In genomic region chr1:184553845-184554244, GRCh38 we compare ENCODE assay signal across 17 cellular contexts.
DNase-seq lines count a peak whose midpoint lies in the region; ATAC-seq, FAIRE-seq and TF ChIP-seq lines count a peak whose summit lies in the region.
"Had no signal": no experiment of that assay in that cellular context is flagged by ENCODE, and none has a peak within 500 bp of the region (broad histone marks: within the 10 kb centered on the region; RNA-seq: fewer than 3 reads in every experiment).

No MANE protein-coding gene starts in this region.

- no peaks in the 10 kb centered on the region for H3K36me3 Mint-ChIP-seq in activated CD4-positive, alpha-beta T cell treated with anti-CD3 and anti-CD28 coated beads, Interleukin-2, amount 10 ng/mL, durations not matched to agents 7 days and 5 days (ENCODE audit: low read depth)
- H3K36me3 Mint-ChIP-seq: CD14-positive monocyte; CD4-positive, alpha-beta memory T cell had no signal

- peak; percentile 30 for DNase-seq in A673 (ENCODE audit: low spot score)
- peak; percentile 61 for DNase-seq in endothelial cell of umbilical vein (ENCODE audit: low read depth, low spot score)
- DNase-seq in psoas muscle = no peak
- no peak for DNase-seq in activated CD4-positive, alpha-beta T cell treated with anti-CD3 and anti-CD28 coated beads, Interleukin-2, amount 10 ng/mL, durations not matched to agents 7 days and 5 days
- no peak for DNase-seq in right cardiac atrium
- no peak for DNase-seq in NCI-H1694 (lab: John Stamatoyannopoulos, UW)
- DNase-seq: Calu3; CD4-positive, alpha-beta memory T cell; GM23248 had no signal

- H3K4me1 Mint-ChIP-seq in activated CD4-positive, alpha-beta T cell treated with anti-CD3 and anti-CD28 coated beads, Interleukin-2, amount 10 ng/mL, durations not matched to agents 7 days and 5 days = no peaks in the 10 kb centered on the region
- H3K4me1 Mint-ChIP-seq: CD14-positive monocyte; CD4-positive, alpha-beta memory T cell had no signal

- H3K36me3 ChIP-seq in A673 (ENCODE audit: insufficient read depth, low read length, poor library complexity, severe bottlenecking) = no peaks in the 10 kb centered on the region
- no peaks in the 10 kb centered on the region for H3K36me3 ChIP-seq in HEK293 (ENCODE audit: control insufficient read depth in 2 of 2, insufficient read depth in 1 of 2, low read length in 2 of 2)
- no peaks in the 10 kb centered on the region for H3K36me3 ChIP-seq in endothelial cell of umbilical vein (ENCODE audit: control insufficient read depth in 2 of 2, extremely low read depth in 1 of 2, insufficient read depth in 2 of 2, low read length in 2 of 2)
- H3K36me3 ChIP-seq in psoas muscle (ENCODE audit: insufficient read depth in 1 of 2, low read depth in 1 of 2) = no peaks in the 10 kb centered on the region
- H3K36me3 ChIP-seq: BLaER1, HAP-1 had no signal

- TF ChIP-seq POLR2A in endothelial cell of umbilical vein (IDR thresholded peaks at IDR 0.05; ENCODE audit: low read depth, low read length) = no peak

- ATAC-seq in psoas muscle = no peak
- ATAC-seq in right cardiac atrium = no peak

- intact Hi-C loops in A673 (cut with micrococcal nuclease; ENCODE audit: unreplicated experiment) = loop anchor here (5.0 kb wide), 1 partner anchor 52 kb away; no protein-coding TSS in a partner anchor
- intact Hi-C loops in endothelial cell of umbilical vein (cut with micrococcal nuclease) = loop anchor here (5.0 to 10.0 kb wide), 2 partner anchors 252 to 569 kb away; no protein-coding TSS in a partner anchor
- intact Hi-C loops in psoas muscle (cut with DNase I) = no loop called here
- intact Hi-C loops in right cardiac atrium (cut with DNase I) = no loop called here

- H3K4me1 ChIP-seq in A673 (ENCODE audit: insufficient read depth, low read length, poor library complexity, severe bottlenecking) (peaks cover 7% of the 10 kb centered on the region), HEK293 (ENCODE audit: control insufficient read depth, insufficient read depth, low read length) (no peaks in the 10 kb centered on the region; the same call in none of the 2 replicates), endothelial cell of umbilical vein (ENCODE audit: control insufficient read depth, extremely low read depth, insufficient read depth, low read length) (no peaks in the 10 kb centered on the region), psoas muscle (peaks cover 33% of the 10 kb centered on the region), right cardiac atrium (ENCODE audit: control insufficient read depth, insufficient read depth, low read length) (peaks cover 6% of the 10 kb centered on the region)
- H3K4me1 ChIP-seq: BLaER1 had no signal

- no peaks in the 10 kb centered on the region for H3K9me1 ChIP-seq in endothelial cell of umbilical vein (replicated peaks; ENCODE audit: control insufficient read depth, extremely low read depth, insufficient read depth, low read length)

- H3K27ac Mint-ChIP-seq in activated CD4-positive, alpha-beta T cell treated with anti-CD3 and anti-CD28 coated beads, Interleukin-2, amount 10 ng/mL, durations not matched to agents 7 days and 5 days = no peak overlapping the region
- H3K27ac Mint-ChIP-seq: CD14-positive monocyte; CD4-positive, alpha-beta memory T cell had no signal

- H3K4me3 ChIP-seq in A673 (ENCODE audit: low read depth, low read length, poor library complexity, severe bottlenecking) = no peak overlapping the region
- no peak overlapping the region for H3K4me3 ChIP-seq in HEK293 (ENCODE audit: low read depth, low read length)
- no peak overlapping the region for H3K4me3 ChIP-seq in endothelial cell of umbilical vein (replicated peaks in 1 of 3; ENCODE audit: insufficient read depth in 1 of 3, low read depth in 1 of 3, low read length in 3 of 3)
- H3K4me3 ChIP-seq in psoas muscle = no peak overlapping the region
- no peak overlapping the region for H3K4me3 ChIP-seq in right cardiac atrium (ENCODE audit: low read length)
- H3K4me3 ChIP-seq: BLaER1, GM23248, HAP-1 had no signal

- peaks cover 3% of the 10 kb centered on the region for H3K9me3 Mint-ChIP-seq in activated CD4-positive, alpha-beta T cell treated with anti-CD3 and anti-CD28 coated beads, Interleukin-2, amount 10 ng/mL, durations not matched to agents 7 days and 5 days

- POLR2A ChIA-PET in A673 (lab: Charles Lee; ENCODE audit: low non-redundant PET) (no interaction called here), HEK293 (lab: Yijun Ruan, JAX) (no interaction called here), endothelial cell of umbilical vein (lab: Charles Lee) (no interaction called here)
- POLR2A ChIA-PET in activated CD4-positive, alpha-beta T cell treated with anti-CD3 and anti-CD28 coated beads, Interleukin-2, amount 10 ng/mL, durations not matched to agents 7 days and 5 days (lab: Charles Lee) = no interaction called here

- FAIRE-seq in endothelial cell of umbilical vein (lab: Jason Lieb, UNC) = no peak
- FAIRE-seq: A204.1, G401.6, GM12891 had no signal

- H3K9me3 ChIP-seq in A673 (ENCODE audit: low read depth, low read length, poor library complexity, severe bottlenecking) (no peaks in the 10 kb centered on the region), HEK293 (ENCODE audit: control insufficient read depth, insufficient read depth, low read depth, low read length) (no peaks in the 10 kb centered on the region), endothelial cell of umbilical vein (replicated peaks; ENCODE audit: control insufficient read depth, insufficient read depth, low read length) (no peaks in the 10 kb centered on the region), psoas muscle (no peaks in the 10 kb centered on the region), right cardiac atrium (ENCODE audit: control insufficient read depth, low read length) (no peaks in the 10 kb centered on the region)
- H3K9me3 ChIP-seq: HAP-1 had no signal

- dilution Hi-C loops in endothelial cell of umbilical vein (cut with MboI; ENCODE audit: extremely low pct_ligation_motif_present, low sequenced_read_pairs) = no loop called here

- no peak for TF ChIP-seq CTCF in A673 (conservative IDR thresholded peaks at IDR 0.05; ENCODE audit: low read depth, low read length)
- TF ChIP-seq CTCF in HEK293 (tag by site-specific recombination; IDR thresholded peaks at IDR 0.05) = no peak
- TF ChIP-seq CTCF in endothelial cell of umbilical vein (IDR thresholded peaks at IDR 0.05; ENCODE audit: extremely low read depth in 1 of 2, insufficient read depth in 1 of 2, low read depth in 1 of 2, low read length in 2 of 2) = no peak
- TF ChIP-seq CTCF in psoas muscle (IDR thresholded peaks at IDR 0.05) = no peak

- H3K27ac ChIP-seq in A673 (ENCODE audit: low read depth, low read length, poor library complexity, severe bottlenecking) (no peak overlapping the region), HEK293 (ENCODE audit: extremely low read depth, low read depth, low read length) (no peak overlapping the region), endothelial cell of umbilical vein (ENCODE audit: insufficient read depth, low read depth, low read length) (no peak overlapping the region), psoas muscle (peak overlapping the region; percentile 93), right cardiac atrium (ENCODE audit: low read length) (no peak overlapping the region)
- H3K27ac ChIP-seq: BLaER1, GM23248, HL-60 had no signal

- no peak overlapping the region for H2AFZ ChIP-seq in endothelial cell of umbilical vein (ENCODE audit: low read depth, low read length)
- H2AFZ ChIP-seq: GM23248 had no signal

- H3K79me2 ChIP-seq in endothelial cell of umbilical vein (ENCODE audit: control insufficient read depth, insufficient read depth, low read length) = no peaks in the 10 kb centered on the region

- no peak overlapping the region for H3K4me2 ChIP-seq in endothelial cell of umbilical vein (ENCODE audit: insufficient read depth, low read length)
- H3K4me2 ChIP-seq: BLaER1 had no signal

- peaks cover 6% of the 10 kb centered on the region for H3K27me3 Mint-ChIP-seq in activated CD4-positive, alpha-beta T cell treated with anti-CD3 and anti-CD28 coated beads, Interleukin-2, amount 10 ng/mL, durations not matched to agents 7 days and 5 days

- H4K20me1 ChIP-seq in endothelial cell of umbilical vein (replicated peaks; ENCODE audit: control insufficient read depth, extremely low read depth, insufficient read depth, low read length) = no peaks in the 10 kb centered on the region
- H4K20me1 ChIP-seq: BLaER1 had no signal

- H3K4me3 Mint-ChIP-seq in activated CD4-positive, alpha-beta T cell treated with anti-CD3 and anti-CD28 coated beads, Interleukin-2, amount 10 ng/mL, durations not matched to agents 7 days and 5 days = no peak overlapping the region
- H3K4me3 Mint-ChIP-seq: CD14-positive monocyte; CD4-positive, alpha-beta memory T cell had no signal

- H3K27me3 ChIP-seq in A673 (replicated peaks; ENCODE audit: insufficient read depth, low read depth, low read length, poor library complexity) (no peaks in the 10 kb centered on the region), endothelial cell of umbilical vein (ENCODE audit: control insufficient read depth in 2 of 2, insufficient read depth in 2 of 2, low read length in 2 of 2) (no peaks in the 10 kb centered on the region), psoas muscle (ENCODE audit: insufficient read depth in 3 of 3, low read length in 2 of 3) (no peaks in the 10 kb centered on the region), right cardiac atrium (ENCODE audit: control insufficient read depth, insufficient read depth) (no peaks in the 10 kb centered on the region)
- H3K27me3 ChIP-seq: BLaER1 had no signal

- no peak overlapping the region for H3K9ac ChIP-seq in endothelial cell of umbilical vein (replicated peaks; ENCODE audit: extremely low read depth, insufficient read depth, low read length)
- H3K9ac ChIP-seq: BLaER1, GM23248 had no signal

- no TSS peak for BruUV-seq in A673 (replicated peaks; lab: Mats Ljungman, UMichigan)
- BruUV-seq in endothelial cell of umbilical vein (replicated peaks; lab: Mats Ljungman, UMichigan) = no TSS peak

- CTCF ChIA-PET in A673 (lab: Charles Lee) = no interaction called here
- CTCF ChIA-PET in HEK293 (lab: Yijun Ruan, JAX) = no interaction called here
- CTCF ChIA-PET in endothelial cell of umbilical vein (lab: Charles Lee) = no interaction called here
- CTCF ChIA-PET in activated CD4-positive, alpha-beta T cell treated with anti-CD3 and anti-CD28 coated beads, Interleukin-2, amount 10 ng/mL, durations not matched to agents 7 days and 5 days (lab: Charles Lee) = no interaction called here

- 47 to 51% (median 51%) methylated on average over 2 of the region's 2 CpGs for WGBS in psoas muscle, 3 donors
- 68% methylated on average over 2 of the region's 2 CpGs for WGBS in right cardiac atrium

TF ChIP-seq in HEK293, 187 proteins besides CTCF, POLR2A, EP300 and RAD21:
- 0 out of 2 replicates have a peak, but pooled peaks have one; percentile 22 for TF ChIP-seq ZNF350 (tag by site-specific recombination; IDR thresholded peaks at IDR 0.05)
- TF ChIP-seq ZNF19 (tag by site-specific recombination; IDR thresholded peaks at IDR 0.05; ENCODE audit: low read depth) = no peak

TF ChIP-seq in endothelial cell of umbilical vein, 7 proteins besides CTCF, POLR2A, EP300 and RAD21 (continues in another document):
- TF ChIP-seq FOS (IDR thresholded peaks at IDR 0.05; ENCODE audit: borderline replicate concordance, insufficient read depth, low read length) = no peak
- TF ChIP-seq EZH2 (IDR thresholded peaks at IDR 0.05; ENCODE audit: borderline replicate concordance, low read depth, low read length, severe bottlenecking) = no peak

Comparison
In these comparisons a context has a peak if more than half of its experiments do, and no peak if none do; other contexts are left out.
1. DNase-seq: peak in A673 (single experiment) and endothelial cell of umbilical vein (single experiment); none in psoas muscle (0 of 2), activated CD4-positive, alpha-beta T cell treated with anti-CD3 and anti-CD28 coated beads, Interleukin-2, amount 10 ng/mL, durations not matched to agents 7 days and 5 days (single experiment), right cardiac atrium (0 of 3) and NCI-H1694 (single experiment).
2. intact Hi-C loops: an anchor here in A673 (5.0 kb wide) and endothelial cell of umbilical vein (5.0 to 10.0 kb wide); none called in psoas muscle and right cardiac atrium.